In genomic region chr3:108791473-108791872, GRCh38 we compare ENCODE assay signal across 9 cellular contexts. TPM values are rescaled to one million over a fixed set of nuclear protein-coding genes. Genes with fewer than 3 reads are reported as not detected.
"Had no signal": no experiment of that assay in that cellular context is flagged by ENCODE, and none has a peak within 500 bp of the region (broad histone marks: within the 10 kb centered on the region; RNA-seq: fewer than 3 reads in every experiment).

No MANE protein-coding gene starts in this region.

- H2AFZ ChIP-seq: GM23248 had no signal

- ATAC-seq: K562 had no signal

- H3K9ac ChIP-seq: GM23248 had no signal

- H3K4me3 ChIP-seq: GM23248, K562 had no signal

- FAIRE-seq: HTR-8/SVneo, K562 had no signal

- H3K27ac ChIP-seq: GM23248 had no signal

- DNase-seq: GM23248, H7, HCEC 1CT, IMR-90, KG1 had no signal

RNA-seq across cellular contexts. Expression of gene TRAT1, which starts 31.1 kb away (rescaled TPM):
- total RNA-seq: GM23248, H4, H7, HT-29, IMR-90, K562 had no signal
- polyA plus RNA-seq: GM23248, IMR-90, K562 had no signal

RNA-seq across cellular contexts. Expression of gene RETNLB, which starts 34.3 kb away (rescaled TPM):
- total RNA-seq: GM23248, H4, H7, IMR-90, K562 had no signal
- polyA plus RNA-seq: GM23248, IMR-90, K562 had no signal
